1 cellular context compared by ENCODE assay signal in the genomic region with DNA sequence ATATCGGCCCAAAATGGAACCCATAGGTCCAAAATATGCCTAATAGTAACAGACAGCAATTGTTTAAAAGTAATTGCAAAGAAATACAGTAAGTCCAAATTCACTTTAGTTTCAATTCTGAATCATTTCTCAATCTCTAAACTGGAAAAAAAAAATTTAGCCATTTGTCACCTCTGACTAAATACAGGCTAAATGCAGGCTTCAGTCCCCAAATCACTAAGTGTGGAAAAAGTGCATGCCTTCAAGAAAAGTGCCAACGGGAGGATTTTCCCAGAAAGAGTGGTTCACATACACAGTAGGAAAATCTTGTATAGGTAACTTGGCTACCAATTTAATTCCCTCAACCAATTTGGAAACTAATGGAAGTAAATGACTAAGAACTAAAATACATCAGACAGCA.
TF ChIP-seq lines count a peak whose summit lies in the region.

No MANE protein-coding gene starts in this region.

TF ChIP-seq in GM12878, 131 proteins besides CTCF, POLR2A, EP300 and RAD21:
- no peak for TF ChIP-seq HDGF (IDR thresholded peaks at IDR 0.05)
- no peak for TF ChIP-seq PML (IDR thresholded peaks at IDR 0.05; ENCODE audit: low read length)
- peak; percentile 59 for TF ChIP-seq JUNB (IDR thresholded peaks at IDR 0.05)
